8 cellular contexts compared by ENCODE assay signal in genomic region chr4:101527186-101527585, GRCh38.
DNase-seq lines count a peak whose midpoint lies in the region; ATAC-seq and TF ChIP-seq lines count a peak whose summit lies in the region.

No MANE protein-coding gene starts in this region.

- peaks cover 19% of the 10 kb centered on the region for H3K4me1 Mint-ChIP-seq in activated CD8-positive, alpha-beta memory T cell treated with anti-CD3 and anti-CD28 coated beads, Interleukin-2, amount 10 ng/mL, durations not matched to agents 7 days and 5 days

- CTCF ChIA-PET in activated CD8-positive, alpha-beta memory T cell treated with anti-CD3 and anti-CD28 coated beads, Interleukin-2, amount 10 ng/mL, durations not matched to agents 7 days and 5 days (lab: Charles Lee): interaction anchor here (1.1 to 2.3 kb wide), 2 partner anchors 180 to 358 kb away, joined by 3 to 8 read pairs; partner anchors contain the start of gene PPP3CA

- no peaks in the 10 kb centered on the region for H3K4me1 ChIP-seq in smooth muscle cell (ENCODE audit: low read depth)

- DNase-seq in activated CD8-positive, alpha-beta memory T cell treated with anti-CD3 and anti-CD28 coated beads, Interleukin-2, amount 10 ng/mL, durations not matched to agents 7 days and 5 days: peak; percentile 85
- DNase-seq in stimulated activated CD4-positive, alpha-beta T cell treated with anti-CD3 and anti-CD28 coated beads, Interleukin-1b, Interleukin-23, amount 100 ng/mL, for 24 hours (ENCODE audit: low read depth in 4 of 4, low spot score in 1 of 4): peak; percentile 28 to 52 (median 42)
- DNase-seq in DMS53 treated with DMSO at 0.1 percent for 48 hours (lab: John Stamatoyannopoulos, UW; ENCODE audit: unreplicated experiment) (no peak), left cardiac atrium (no peak), NCI-H2227 (lab: John Stamatoyannopoulos, UW; ENCODE audit: unreplicated experiment) (no peak), smooth muscle cell (lab: John Stamatoyannopoulos, UW; ENCODE audit: unreplicated experiment) (no peak)

- H3K9me3 ChIP-seq in smooth muscle cell (replicated peaks; ENCODE audit: low read depth): no peaks in the 10 kb centered on the region

- no peaks in the 10 kb centered on the region for H3K27me3 ChIP-seq in smooth muscle cell (ENCODE audit: low read depth)

- no peak for TF ChIP-seq CTCF in smooth muscle cell (IDR thresholded peaks at IDR 0.05; ENCODE audit: borderline replicate concordance, insufficient read depth, poor library complexity, severe bottlenecking)

- intact Hi-C loops in left cardiac atrium (cut with DNase I): no loop called here

- H3K36me3 ChIP-seq in smooth muscle cell (ENCODE audit: low read depth): no peaks in the 10 kb centered on the region

- no peaks in the 10 kb centered on the region for H3F3A ChIP-seq in smooth muscle cell (ENCODE audit: low read depth)

- H3K4me3 ChIP-seq in smooth muscle cell: no peak overlapping the region

- no peak overlapping the region for H2AFZ ChIP-seq in smooth muscle cell (ENCODE audit: low read depth)

- H3K4me2 ChIP-seq in smooth muscle cell: no peak overlapping the region

- H3K27ac ChIP-seq in smooth muscle cell (ENCODE audit: low read depth): no peak overlapping the region

- peak; percentile 99 for ATAC-seq in GM18870 (IDR thresholded peaks at IDR 0.05; ENCODE audit: unreplicated experiment)
- ATAC-seq in HG03108 (IDR thresholded peaks at IDR 0.05; ENCODE audit: unreplicated experiment): peak; percentile 96
- ATAC-seq in activated CD8-positive, alpha-beta memory T cell treated with anti-CD3 and anti-CD28 coated beads, Interleukin-2, amount 10 ng/mL, durations not matched to agents 7 days and 5 days: peak; percentile 99
- ATAC-seq in left cardiac atrium: no peak

- H3K9me3 Mint-ChIP-seq in activated CD8-positive, alpha-beta memory T cell treated with anti-CD3 and anti-CD28 coated beads, Interleukin-2, amount 10 ng/mL, durations not matched to agents 7 days and 5 days (ENCODE audit: low read depth): no peaks in the 10 kb centered on the region

- H3K9ac ChIP-seq in smooth muscle cell (ENCODE audit: low read depth): no peak overlapping the region

- peaks cover 9% of the 10 kb centered on the region for H3K36me3 Mint-ChIP-seq in activated CD8-positive, alpha-beta memory T cell treated with anti-CD3 and anti-CD28 coated beads, Interleukin-2, amount 10 ng/mL, durations not matched to agents 7 days and 5 days

- H3K4me3 Mint-ChIP-seq in activated CD8-positive, alpha-beta memory T cell treated with anti-CD3 and anti-CD28 coated beads, Interleukin-2, amount 10 ng/mL, durations not matched to agents 7 days and 5 days: no peak overlapping the region

- H3K79me2 ChIP-seq in smooth muscle cell (ENCODE audit: low read depth): no peaks in the 10 kb centered on the region

- peaks cover 19% of the 10 kb centered on the region for H3K27me3 Mint-ChIP-seq in activated CD8-positive, alpha-beta memory T cell treated with anti-CD3 and anti-CD28 coated beads, Interleukin-2, amount 10 ng/mL, durations not matched to agents 7 days and 5 days

- 65% methylated on average over 2 of the region's 2 CpGs for WGBS in smooth muscle cell (ENCODE audit: low lambda C conversion rate)

- peak overlapping the region; percentile 65 for H3K27ac Mint-ChIP-seq in activated CD8-positive, alpha-beta memory T cell treated with anti-CD3 and anti-CD28 coated beads, Interleukin-2, amount 10 ng/mL, durations not matched to agents 7 days and 5 days

- no peaks in the 10 kb centered on the region for H4K20me1 ChIP-seq in smooth muscle cell (ENCODE audit: low read depth)

Comparison
In these comparisons a context has a peak if more than half of its experiments do, and no peak if none do; other contexts are left out.
1. ATAC-seq: peak in GM18870 (single experiment), HG03108 (single experiment) and activated CD8-positive, alpha-beta memory T cell treated with anti-CD3 and anti-CD28 coated beads, Interleukin-2, amount 10 ng/mL, durations not matched to agents 7 days and 5 days (single experiment); none in left cardiac atrium (0 of 2).
2. DNase-seq: peak in activated CD8-positive, alpha-beta memory T cell treated with anti-CD3 and anti-CD28 coated beads, Interleukin-2, amount 10 ng/mL, durations not matched to agents 7 days and 5 days (single experiment) and stimulated activated CD4-positive, alpha-beta T cell treated with anti-CD3 and anti-CD28 coated beads, Interleukin-1b, Interleukin-23, amount 100 ng/mL, for 24 hours (4 of 4); none in DMS53 treated with DMSO at 0.1 percent for 48 hours (single experiment), left cardiac atrium (single experiment), NCI-H2227 (single experiment) and smooth muscle cell (single experiment).